ENCODE assay signal across 18 cellular contexts in the genomic region with DNA sequence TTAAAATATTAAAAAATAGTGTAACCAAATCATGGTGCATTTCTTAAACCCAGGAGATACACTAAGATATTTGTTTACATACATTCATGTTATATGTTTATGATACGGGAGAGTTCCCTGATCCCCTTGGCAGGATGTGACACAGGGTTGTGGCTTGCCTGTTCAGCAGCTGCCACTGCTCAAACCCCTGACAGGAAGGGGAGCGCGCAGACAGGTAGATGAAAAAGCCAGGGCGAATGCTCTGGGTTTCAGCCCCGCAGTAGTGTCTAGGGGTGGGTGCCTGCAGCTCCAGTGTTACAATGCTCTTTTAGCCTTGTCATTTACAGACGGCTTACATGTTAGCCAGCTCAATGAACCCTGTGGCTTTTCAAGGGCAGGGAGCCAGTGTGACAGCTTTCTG.
A peak's percentile ranks its signal among the peaks of the same experiment; 100 is the strongest.
DNase-seq lines count a peak whose midpoint lies in the region; ATAC-seq and TF ChIP-seq lines count a peak whose summit lies in the region.
"Had no signal": no experiment of that assay in that cellular context is flagged by ENCODE, and none has a peak within 500 bp of the region (broad histone marks: within the 10 kb centered on the region; RNA-seq: fewer than 3 reads in every experiment).

No MANE protein-coding gene starts in this region.

- ATAC-seq in GM19452 (IDR thresholded peaks at IDR 0.05; ENCODE audit: unreplicated experiment) (peak; percentile 68), HG02798 (IDR thresholded peaks at IDR 0.05; ENCODE audit: poor library complexity, unreplicated experiment) (peak; percentile 71), HG03565 (IDR thresholded peaks at IDR 0.05; ENCODE audit: unreplicated experiment) (peak; percentile 43)
- ATAC-seq: A549; activated CD8-positive, alpha-beta T cell treated with anti-CD3 and anti-CD28 coated beads, Interleukin-2, amount 10 ng/mL, durations not matched to agents 7 days and 5 days; left colon had no signal

- H3K27me3 ChIP-seq in vagina, result no peaks in the 10 kb centered on the region
- H3K27me3 ChIP-seq: brain microvascular endothelial cell had no signal

- H3K36me3 ChIP-seq in vagina, result no peaks in the 10 kb centered on the region
- H3K36me3 ChIP-seq: brain microvascular endothelial cell had no signal

- H3K4me3 ChIP-seq in GM12865 (ENCODE audit: low read depth, low read length) (no peak overlapping the region), vagina (no peak overlapping the region)
- H3K4me3 ChIP-seq: A549 had no signal

- intact Hi-C loops in vagina (cut with DNase I), result no loop called here

- no peaks in the 10 kb centered on the region for H3K9me3 ChIP-seq in vagina
- H3K9me3 ChIP-seq: A549 had no signal

- H3K27ac ChIP-seq in vagina, result no peak overlapping the region
- H3K27ac ChIP-seq: A549, brain microvascular endothelial cell had no signal

- DNase-seq in GM12865 (ENCODE audit: low read depth) (peak; percentile 1), HuH-7 (ENCODE audit: low spot score) (no peak), SW 1271 (lab: John Stamatoyannopoulos, UW) (no peak), vagina (ENCODE audit: extremely low spot score in 2 of 2) (no peak)
- no peak for DNase-seq in stimulated activated CD4-positive, alpha-beta T cell treated with anti-CD3 and anti-CD28 coated beads, Interleukin-15, amount 100 ng/mL, for 24 hours
- DNase-seq: activated CD8-positive, alpha-beta T cell treated with anti-CD3 and anti-CD28 coated beads, Interleukin-2, amount 10 ng/mL, durations not matched to agents 7 days and 5 days; activated naive CD8-positive, alpha-beta T cell treated with anti-CD3 and anti-CD28 coated beads, Interleukin-2, amount 10 ng/mL, durations not matched to agents 7 days and 5 days; brain microvascular endothelial cell; erythroblast; HFFc6; left colon; MM.1S; NCI-H446 treated with DMSO at 0.1 percent for 48 hours; stimulated activated naive CD4-positive, alpha-beta T cell treated with Interleukin-2 at 50 U/mL for 16 hours had no signal

- TF ChIP-seq POLR2A in vagina (IDR thresholded peaks at IDR 0.05), result no peak

- no peaks in the 10 kb centered on the region for H3K4me1 ChIP-seq in vagina
- H3K4me1 ChIP-seq: A549 had no signal

- TF ChIP-seq CTCF in GM12865 (IDR thresholded peaks at IDR 0.05; ENCODE audit: insufficient read depth, low read depth, low read length, missing control alignments), result no peak
- no peak for TF ChIP-seq CTCF in vagina (IDR thresholded peaks at IDR 0.05)
